In the genomic region with DNA sequence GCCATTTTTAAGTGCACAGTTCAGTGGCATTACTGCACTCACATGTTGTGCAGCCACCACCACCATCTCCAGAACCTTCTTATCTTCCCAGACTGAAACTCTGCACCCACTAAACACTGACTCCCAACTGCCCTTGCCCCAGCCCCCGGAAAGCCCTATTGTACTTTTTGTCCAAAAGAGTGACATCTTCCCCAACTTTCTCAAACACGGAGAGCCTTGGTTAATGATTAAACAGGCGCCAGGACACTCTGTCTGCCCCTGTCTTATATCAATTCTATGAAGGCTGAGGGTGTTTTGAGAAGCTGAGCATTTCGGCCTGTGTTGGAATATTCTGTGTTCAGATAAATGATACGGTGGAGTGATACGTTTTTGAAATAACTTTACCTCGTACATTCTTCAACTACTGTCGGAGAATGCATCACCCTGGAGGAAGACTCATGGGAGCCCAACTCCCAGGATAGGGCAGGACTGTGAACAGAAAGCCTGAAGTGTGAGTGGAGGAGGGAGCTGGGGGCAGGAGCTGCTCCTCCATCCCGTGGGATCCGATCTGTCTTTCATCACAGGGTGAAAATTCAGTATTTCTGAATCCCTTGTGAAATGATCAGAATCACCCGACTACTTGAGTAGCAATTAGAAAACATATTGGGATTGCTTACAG, we compare ENCODE assay signal across 18 cellular contexts.
DNase-seq lines count a peak whose midpoint lies in the region; ATAC-seq, FAIRE-seq and TF ChIP-seq lines count a peak whose summit lies in the region.
"Had no signal": no experiment of that assay in that cellular context is flagged by ENCODE, and none has a peak within 500 bp of the region (broad histone marks: within the 10 kb centered on the region; RNA-seq: fewer than 3 reads in every experiment).

No MANE protein-coding gene starts in this region.

- TF ChIP-seq EP300 in K562 (IDR thresholded peaks at IDR 0.05; ENCODE audit: low read length): no peak
- TF ChIP-seq EP300 in HepG2 (IDR thresholded peaks at IDR 0.05; ENCODE audit: low read depth in 2 of 2, low read length in 2 of 2): no peak
- no peak for TF ChIP-seq EP300 in HepG2 (CRISPR knock-in tag; IDR thresholded peaks at IDR 0.05; ENCODE audit: borderline replicate concordance)

- peaks cover 14% of the 10 kb centered on the region for H3K36me3 Mint-ChIP-seq in activated naive CD8-positive, alpha-beta T cell
- H3K36me3 Mint-ChIP-seq in activated naive CD8-positive, alpha-beta T cell treated with anti-CD3 and anti-CD28 coated beads for 36 hours: peaks cover 2% of the 10 kb centered on the region
- H3K36me3 Mint-ChIP-seq in activated naive CD4-positive, alpha-beta T cell treated with anti-CD3 and anti-CD28 coated beads, Interleukin-2, amount 10 ng/mL, durations not matched to agents 7 days and 5 days: peaks cover 14% of the 10 kb centered on the region

- H3K4me1 ChIP-seq in K562 (replicated peaks in 1 of 2; ENCODE audit: control insufficient read depth in 2 of 2, insufficient read depth in 2 of 2, low read length in 2 of 2): no peaks in the 10 kb centered on the region
- H3K4me1 ChIP-seq in HepG2 (ENCODE audit: insufficient read depth, low read length): peaks cover 13% of the 10 kb centered on the region
- H3K4me1 ChIP-seq: BE2C had no signal

- H3K9me1 ChIP-seq in K562 (ENCODE audit: control insufficient read depth, insufficient read depth, low read length): no peaks in the 10 kb centered on the region

- H3K4me1 Mint-ChIP-seq in activated naive CD8-positive, alpha-beta T cell (ENCODE audit: low read depth): peaks cover 25% of the 10 kb centered on the region
- no peaks in the 10 kb centered on the region for H3K4me1 Mint-ChIP-seq in activated naive CD8-positive, alpha-beta T cell treated with anti-CD3 and anti-CD28 coated beads for 36 hours
- H3K4me1 Mint-ChIP-seq in activated naive CD4-positive, alpha-beta T cell treated with anti-CD3 and anti-CD28 coated beads, Interleukin-2, amount 10 ng/mL, durations not matched to agents 7 days and 5 days: peaks cover 13% of the 10 kb centered on the region

- H3K27me3 ChIP-seq in K562 (ENCODE audit: control insufficient read depth in 2 of 2, insufficient read depth in 2 of 2, low read length in 2 of 2) (peaks cover 18 to 31% of the 10 kb centered on the region in 2 experiments; a peak in 4 of 5 replicates), HepG2 (ENCODE audit: control insufficient read depth in 1 of 2, insufficient read depth in 2 of 2, low read length in 2 of 2) (peaks cover 0 to 11% of the 10 kb centered on the region in 2 experiments; a peak in 3 of 5 replicates)

- ATAC-seq in K562 (no peak), HepG2 (peak; percentile 80), left cardiac atrium (no peak)
- ATAC-seq: GM12878, HCT116 had no signal

- peak; percentile 26 for FAIRE-seq in K562 (lab: Jason Lieb, UNC)
- peak; percentile 75 for FAIRE-seq in HepG2 (lab: Jason Lieb, UNC)
- FAIRE-seq: GM12878 had no signal

- TF ChIP-seq POLR2A in K562 (conservative IDR thresholded peaks at IDR 0.05): no peak
- no peak for TF ChIP-seq POLR2A in HepG2 (IDR thresholded peaks at IDR 0.05; ENCODE audit: insufficient read depth in 1 of 2, low read depth in 2 of 2, low read length in 2 of 2)

- no peaks in the 10 kb centered on the region for H3K79me2 ChIP-seq in K562 (ENCODE audit: control insufficient read depth, insufficient read depth, low read length)
- no peaks in the 10 kb centered on the region for H3K79me2 ChIP-seq in HepG2 (ENCODE audit: insufficient read depth, low read length)

- no peak overlapping the region for H3K4me3 Mint-ChIP-seq in activated naive CD8-positive, alpha-beta T cell
- H3K4me3 Mint-ChIP-seq in activated naive CD8-positive, alpha-beta T cell treated with anti-CD3 and anti-CD28 coated beads for 36 hours: no peak overlapping the region
- H3K4me3 Mint-ChIP-seq in activated naive CD4-positive, alpha-beta T cell treated with anti-CD3 and anti-CD28 coated beads, Interleukin-2, amount 10 ng/mL, durations not matched to agents 7 days and 5 days: no peak overlapping the region
- H3K4me3 Mint-ChIP-seq: CD4-positive, alpha-beta memory T cell; HFFc6 had no signal

- H3K36me3 ChIP-seq in K562 (ENCODE audit: control insufficient read depth, insufficient read depth, low read length) (no peaks in the 10 kb centered on the region), HepG2 (replicated peaks in 1 of 2; ENCODE audit: control insufficient read depth in 1 of 2, insufficient read depth in 2 of 2, low read length in 2 of 2) (no peaks in the 10 kb centered on the region)
- H3K36me3 ChIP-seq: BE2C had no signal

- H2AFZ ChIP-seq in K562 (ENCODE audit: low read depth, low read length) (no peak overlapping the region), HepG2 (ENCODE audit: low read length) (no peak overlapping the region)

- under 1% methylated on average over 11 of the region's 11 CpGs for WGBS in K562 (ENCODE audit: insufficient coverage, low coverage, missing lambda C conversion rate)
- 10% methylated on average over 11 of the region's 11 CpGs for WGBS in HepG2 (ENCODE audit: low lambda C conversion rate)

- no peaks in the 10 kb centered on the region for H3K27me3 Mint-ChIP-seq in activated naive CD8-positive, alpha-beta T cell
- no peaks in the 10 kb centered on the region for H3K27me3 Mint-ChIP-seq in activated naive CD8-positive, alpha-beta T cell treated with anti-CD3 and anti-CD28 coated beads for 36 hours
- H3K27me3 Mint-ChIP-seq in activated naive CD4-positive, alpha-beta T cell treated with anti-CD3 and anti-CD28 coated beads, Interleukin-2, amount 10 ng/mL, durations not matched to agents 7 days and 5 days: peaks cover 18% of the 10 kb centered on the region
- H3K27me3 Mint-ChIP-seq: CD4-positive, alpha-beta memory T cell had no signal

- no peak for DNase-seq in activated naive CD8-positive, alpha-beta T cell treated with anti-CD3 and anti-CD28 coated beads for 36 hours
- DNase-seq in K562 (ENCODE audit: extremely low read depth in 1 of 4, low spot score in 3 of 4): no peak
- DNase-seq in HepG2 (ENCODE audit: low spot score): peak; percentile 64
- no peak for DNase-seq in activated naive CD4-positive, alpha-beta T cell treated with anti-CD3 and anti-CD28 coated beads, Interleukin-2, amount 10 ng/mL, durations not matched to agents 7 days and 5 days
- no peak for DNase-seq in left cardiac atrium
- no peak for DNase-seq in Ammon's horn (ENCODE audit: low spot score)
- DNase-seq: BE2C; C1 segment of cervical spinal cord; CD4-positive, alpha-beta memory T cell; DMS153; DND-41; EL; GOT3; H7; HFFc6 had no signal

- intact Hi-C loops in K562 (cut with micrococcal nuclease): no loop called here
- intact Hi-C loops in HepG2 (cut with micrococcal nuclease; ENCODE audit: unreplicated experiment): no loop called here
- intact Hi-C loops in left cardiac atrium (cut with DNase I): no loop called here

- TF ChIP-seq RAD21 in K562 (CRISPR knock-in tag; conservative IDR thresholded peaks at IDR 0.05 in 1 of 2, IDR thresholded peaks at IDR 0.05 in 1 of 2): no peak
- no peak for TF ChIP-seq RAD21 in HepG2 (CRISPR knock-in tag; IDR thresholded peaks at IDR 0.05)

- H3K9me3 Mint-ChIP-seq in activated naive CD8-positive, alpha-beta T cell (ENCODE audit: low read depth): no peaks in the 10 kb centered on the region
- H3K9me3 Mint-ChIP-seq in activated naive CD8-positive, alpha-beta T cell treated with anti-CD3 and anti-CD28 coated beads for 36 hours: peaks cover 2% of the 10 kb centered on the region
- H3K9me3 Mint-ChIP-seq in activated naive CD4-positive, alpha-beta T cell treated with anti-CD3 and anti-CD28 coated beads, Interleukin-2, amount 10 ng/mL, durations not matched to agents 7 days and 5 days: peaks cover 3% of the 10 kb centered on the region
- H3K9me3 Mint-ChIP-seq: HFFc6 had no signal

- H3K9ac ChIP-seq in K562 (ENCODE audit: insufficient read depth in 1 of 2, low read depth in 2 of 2, low read length in 2 of 2): no peak overlapping the region
- no peak overlapping the region for H3K9ac ChIP-seq in HepG2 (ENCODE audit: insufficient read depth, low read depth, low read length)

- H3K9me3 ChIP-seq in K562 (replicated peaks; ENCODE audit: control insufficient read depth, insufficient read depth, low read depth, low read length): no peaks in the 10 kb centered on the region
- no peaks in the 10 kb centered on the region for H3K9me3 ChIP-seq in HepG2 (ENCODE audit: low read length)
- H3K9me3 ChIP-seq: BE2C had no signal

- no peak overlapping the region for H3K4me3 ChIP-seq in K562
- no peak overlapping the region for H3K4me3 ChIP-seq in HepG2 (replicated peaks in 1 of 3; ENCODE audit: insufficient read depth in 1 of 3, low read depth in 2 of 3, low read length in 3 of 3)
- H3K4me3 ChIP-seq: GM12878 had no signal

- TF ChIP-seq CTCF in K562 (IDR thresholded peaks at IDR 0.05 in 2 of 3, conservative IDR thresholded peaks at IDR 0.05 in 1 of 3; ENCODE audit: insufficient read depth in 2 of 3, low read depth in 1 of 3, low read length in 3 of 3): no peak
- no peak for TF ChIP-seq CTCF in HepG2 (CRISPR knock-in tag; IDR thresholded peaks at IDR 0.05)

- no TSS peak for BruUV-seq in K562 (replicated peaks; lab: Mats Ljungman, UMichigan)
- BruUV-seq in HepG2 (replicated peaks; lab: Mats Ljungman, UMichigan): no TSS peak

- H4K20me1 ChIP-seq in K562 (replicated peaks; ENCODE audit: control insufficient read depth, insufficient read depth, low read length): no peaks in the 10 kb centered on the region
- no peaks in the 10 kb centered on the region for H4K20me1 ChIP-seq in HepG2 (ENCODE audit: insufficient read depth, low read length)

- POLR2A ChIA-PET in K562 (lab: Yijun Ruan, JAX) (no interaction called here), HepG2 (lab: Yijun Ruan, JAX) (no interaction called here)

- H3K27ac Mint-ChIP-seq in activated naive CD8-positive, alpha-beta T cell: peak overlapping the region; percentile 52
- H3K27ac Mint-ChIP-seq in activated naive CD8-positive, alpha-beta T cell treated with anti-CD3 and anti-CD28 coated beads for 36 hours: no peak overlapping the region
- no peak overlapping the region for H3K27ac Mint-ChIP-seq in activated naive CD4-positive, alpha-beta T cell treated with anti-CD3 and anti-CD28 coated beads, Interleukin-2, amount 10 ng/mL, durations not matched to agents 7 days and 5 days
- H3K27ac Mint-ChIP-seq: HFFc6 had no signal

- in situ Hi-C loops in K562 (cut with MboI) (no loop called here), HepG2 (cut with HindIII; ENCODE audit: extremely low pct_ligation_motif_present, low pct_unique_long_range_greater_than_20kb) (no loop called here)

- CTCF ChIA-PET in K562 (lab: Yijun Ruan, JAX; ENCODE audit: low intra/inter-chr PET ratio): no interaction called here
- CTCF ChIA-PET in HepG2 (lab: Yijun Ruan, JAX; ENCODE audit: low intra/inter-chr PET ratio, low total read pairs): no interaction called here
- CTCF ChIA-PET in activated naive CD4-positive, alpha-beta T cell treated with anti-CD3 and anti-CD28 coated beads, Interleukin-2, amount 10 ng/mL, durations not matched to agents 7 days and 5 days (lab: Charles Lee): interaction anchor here (1.2 kb wide), 1 partner anchor 12 kb away, joined by 5 read pairs; no protein-coding TSS in a partner anchor

- H3K4me2 ChIP-seq in K562 (ENCODE audit: insufficient read depth, low read length) (no peak overlapping the region), HepG2 (ENCODE audit: low read depth, low read length) (peak overlapping the region; percentile 33)

- H3K27ac ChIP-seq in K562 (ENCODE audit: extremely low read depth, low read depth, low read length): no peak overlapping the region
- H3K27ac ChIP-seq in HepG2 (ENCODE audit: extremely low read length, insufficient read depth, low read length): no peak overlapping the region
